In genomic region chr21:16509466-16509865, GRCh38 we compare ENCODE assay signal across 17 cellular contexts.
DNase-seq lines count a peak whose midpoint lies in the region; ATAC-seq and TF ChIP-seq lines count a peak whose summit lies in the region.
"Had no signal": no experiment of that assay in that cellular context is flagged by ENCODE, and none has a peak within 500 bp of the region (broad histone marks: within the 10 kb centered on the region; RNA-seq: fewer than 3 reads in every experiment).

No MANE protein-coding gene starts in this region.

- H3K4me3 ChIP-seq in right cardiac atrium (ENCODE audit: low read length) (no peak overlapping the region), astrocyte of the cerebellum (ENCODE audit: low read depth, low read length) (no peak overlapping the region), fibroblast of villous mesenchyme (ENCODE audit: low read depth, low read length) (no peak overlapping the region)
- H3K4me3 ChIP-seq: stomach had no signal

- H3K4me3 Mint-ChIP-seq in WTC11 (no peak overlapping the region), osteocyte (ENCODE audit: unreplicated experiment) (no peak overlapping the region)
- H3K4me3 Mint-ChIP-seq: activated naive CD4-positive, alpha-beta T cell treated with anti-CD3 and anti-CD28 coated beads, Interleukin-2, amount 10 ng/mL, durations not matched to agents 7 days and 5 days; type B pancreatic cell had no signal

- intact Hi-C loops in left ventricle myocardium superior (cut with micrococcal nuclease) (no loop called here), right cardiac atrium (cut with DNase I) (no loop called here)

- H3K36me3 Mint-ChIP-seq in WTC11 = no peaks in the 10 kb centered on the region; the same call in 1 of the 2 replicates
- H3K36me3 Mint-ChIP-seq in osteocyte (ENCODE audit: unreplicated experiment) = peaks cover 2% of the 10 kb centered on the region
- H3K36me3 Mint-ChIP-seq: activated naive CD4-positive, alpha-beta T cell treated with anti-CD3 and anti-CD28 coated beads, Interleukin-2, amount 10 ng/mL, durations not matched to agents 7 days and 5 days had no signal

- no peak for TF ChIP-seq CTCF in astrocyte of the cerebellum (IDR thresholded peaks at IDR 0.05; ENCODE audit: low read depth, low read length, missing control alignments)
- no peak for TF ChIP-seq CTCF in fibroblast of villous mesenchyme (IDR thresholded peaks at IDR 0.05; ENCODE audit: insufficient read depth, low read depth, low read length)
- TF ChIP-seq CTCF in WTC11 (IDR thresholded peaks at IDR 0.05) = no peak
- no peak for TF ChIP-seq CTCF in osteocyte (IDR thresholded peaks at IDR 0.05)
- TF ChIP-seq CTCF in omental fat pad (IDR thresholded peaks at IDR 0.05) = no peak

- WGBS in right cardiac atrium = 59% methylated on average over 3 of the region's 3 CpGs

- H3K27ac Mint-ChIP-seq in WTC11 = no peak overlapping the region
- H3K27ac Mint-ChIP-seq in osteocyte (ENCODE audit: unreplicated experiment) = no peak overlapping the region
- H3K27ac Mint-ChIP-seq: activated naive CD4-positive, alpha-beta T cell treated with anti-CD3 and anti-CD28 coated beads, Interleukin-2, amount 10 ng/mL, durations not matched to agents 7 days and 5 days; type B pancreatic cell had no signal

- peak; percentile 28 for ATAC-seq in left ventricle myocardium superior
- no peak for ATAC-seq in right cardiac atrium
- ATAC-seq in WTC11 = no peak
- ATAC-seq in stimulated activated naive CD8-positive, alpha-beta T cell treated with anti-CD3 and anti-CD28 coated beads, Interleukin-15, Interleukin-2, amounts not matched to agents 100 U/mL and 50 U/mL, for 24 hours = no peak
- no peak for ATAC-seq in omental fat pad (ENCODE audit: low FRiP score)

- DNase-seq in left ventricle myocardium superior = no peak
- no peak for DNase-seq in right cardiac atrium
- DNase-seq in astrocyte of the cerebellum (ENCODE audit: low read depth) = peak; percentile 94
- peak; percentile 43 for DNase-seq in fibroblast of villous mesenchyme (ENCODE audit: low read depth)
- DNase-seq in WTC11 (ENCODE audit: low spot score) = no peak
- DNase-seq in osteocyte (ENCODE audit: extremely low spot score, unreplicated experiment) = no peak
- no peak for DNase-seq in stimulated activated naive CD8-positive, alpha-beta T cell treated with anti-CD3 and anti-CD28 coated beads, Interleukin-15, Interleukin-2, amounts not matched to agents 100 U/mL and 50 U/mL, for 24 hours
- no peak for DNase-seq in omental fat pad (ENCODE audit: low spot score)
- DNase-seq: activated naive CD4-positive, alpha-beta T cell treated with anti-CD3 and anti-CD28 coated beads, Interleukin-2, amount 10 ng/mL, durations not matched to agents 7 days and 5 days; aorta; cerebellar nuclear complex; GOT3; kidney glomerular epithelial cell; NCI-H1436 treated with DMSO at 0.1 percent for 48 hours; stomach had no signal

- H3K27ac ChIP-seq in right cardiac atrium (ENCODE audit: low read length) = no peak overlapping the region
- H3K27ac ChIP-seq: C4-2B, stomach had no signal

- H3K27me3 Mint-ChIP-seq in WTC11 (ENCODE audit: low read depth) (no peaks in the 10 kb centered on the region), osteocyte (ENCODE audit: unreplicated experiment) (no peaks in the 10 kb centered on the region)
- H3K27me3 Mint-ChIP-seq: activated naive CD4-positive, alpha-beta T cell treated with anti-CD3 and anti-CD28 coated beads, Interleukin-2, amount 10 ng/mL, durations not matched to agents 7 days and 5 days; type B pancreatic cell had no signal

- in situ Hi-C loops in astrocyte of the cerebellum (cut with HindIII; ENCODE audit: low sequenced_read_pairs) = no loop called here

- no peaks in the 10 kb centered on the region for H3K9me3 ChIP-seq in right cardiac atrium (ENCODE audit: control insufficient read depth, low read length)
- H3K9me3 ChIP-seq: stomach had no signal

- H3K4me1 Mint-ChIP-seq in WTC11 = no peaks in the 10 kb centered on the region
- peaks cover 15% of the 10 kb centered on the region for H3K4me1 Mint-ChIP-seq in osteocyte (ENCODE audit: unreplicated experiment)
- H3K4me1 Mint-ChIP-seq: activated naive CD4-positive, alpha-beta T cell treated with anti-CD3 and anti-CD28 coated beads, Interleukin-2, amount 10 ng/mL, durations not matched to agents 7 days and 5 days had no signal

- CTCF ChIA-PET in WTC11 (lab: Charles Lee) = no interaction called here

- POLR2A ChIA-PET in WTC11 (lab: Charles Lee) = no interaction called here

- H3K4me1 ChIP-seq in right cardiac atrium (ENCODE audit: control insufficient read depth, insufficient read depth, low read length) = no peaks in the 10 kb centered on the region
- H3K4me1 ChIP-seq: stomach had no signal

- no peaks in the 10 kb centered on the region for H3K27me3 ChIP-seq in right cardiac atrium (ENCODE audit: control insufficient read depth, insufficient read depth)
- H3K27me3 ChIP-seq: stomach had no signal

- peaks cover 15% of the 10 kb centered on the region for H3K9me3 Mint-ChIP-seq in WTC11
- H3K9me3 Mint-ChIP-seq in osteocyte (ENCODE audit: unreplicated experiment) = peaks cover 6% of the 10 kb centered on the region

TF ChIP-seq in WTC11, 78 proteins besides CTCF, POLR2A, EP300 and RAD21 (continues in another document):
- TF ChIP-seq E2F1 (CRISPR knock-in tag; IDR thresholded peaks at IDR 0.05) = no peak
- no peak for TF ChIP-seq USF2 (CRISPR knock-in tag; IDR thresholded peaks at IDR 0.05)
- no peak for TF ChIP-seq ZNF425 (CRISPR knock-in tag; conservative IDR thresholded peaks at IDR 0.05)
- no peak for TF ChIP-seq ZNF532 (CRISPR knock-in tag; IDR thresholded peaks at IDR 0.05; ENCODE audit: borderline replicate concordance)
- no peak for TF ChIP-seq MYBL2 (CRISPR knock-in tag; IDR thresholded peaks at IDR 0.05)

Comparison
In these comparisons a context has a peak if more than half of its experiments do, and no peak if none do; other contexts are left out.
1. DNase-seq: peak in astrocyte of the cerebellum (single experiment) and fibroblast of villous mesenchyme (single experiment); none in left ventricle myocardium superior (single experiment), right cardiac atrium (0 of 3), WTC11 (single experiment), osteocyte (single experiment), stimulated activated naive CD8-positive, alpha-beta T cell treated with anti-CD3 and anti-CD28 coated beads, Interleukin-15, Interleukin-2, amounts not matched to agents 100 U/mL and 50 U/mL, for 24 hours (single experiment) and omental fat pad (single experiment).